ENCODE assay signal across 18 cellular contexts in genomic region chr16:84897911-84898377, GRCh38.
DNase-seq lines count a peak whose midpoint lies in the region; ATAC-seq and TF ChIP-seq lines count a peak whose summit lies in the region.
"Had no signal": no experiment of that assay in that cellular context is flagged by ENCODE, and none has a peak within 500 bp of the region (broad histone marks: within the 10 kb centered on the region; RNA-seq: fewer than 3 reads in every experiment).

No MANE protein-coding gene starts in this region.

- H3K9me3 ChIP-seq in adrenal gland (replicated peaks in 1 of 3): no peaks in the 10 kb centered on the region
- no peaks in the 10 kb centered on the region for H3K9me3 ChIP-seq in upper lobe of left lung
- H3K9me3 ChIP-seq: vagina had no signal

- TF ChIP-seq EP300 in upper lobe of left lung (IDR thresholded peaks at IDR 0.05): peak in 2 of 4 donors; percentile 38 to 47

- peak; percentile 83 for DNase-seq in NB4 (ENCODE audit: low read depth)
- peak in 4 of 7 donors; percentile 27 to 70 (median 46) for DNase-seq in adrenal gland
- DNase-seq in upper lobe of left lung: peak in 1 of 2 donors; percentile 71
- DNase-seq in stimulated activated naive CD4-positive, alpha-beta T cell treated with Interleukin-2 at 50 U/mL for 16 hours (lab: John Stamatoyannopoulos, UW): no peak
- DNase-seq in GM10248 (ENCODE audit: extremely low spot score): no peak
- no peak for DNase-seq in NCI-H2171 treated with DMSO at 0.1 percent for 48 hours (lab: John Stamatoyannopoulos, UW)
- DNase-seq: activated CD8-positive, alpha-beta memory T cell treated with anti-CD3 and anti-CD28 coated beads for 24 hours; CD4-positive, alpha-beta memory T cell; effector memory CD8-positive, alpha-beta T cell; kidney glomerular epithelial cell; natural killer cell; NCI-H146; NCI-H526; SHP77; stimulated activated CD4-positive, alpha-beta T cell treated with anti-CD3 and anti-CD28 coated beads, Interleukin-4, amount 100 ng/mL, for 4 hours had no signal

- POLR2A ChIA-PET in GM10248 (lab: Yijun Ruan, JAX): no interaction called here

- intact Hi-C loops in adrenal gland (cut with DNase I): no loop called here

- H3K27ac ChIP-seq in adrenal gland: peak overlapping the region in 1 of 5 donors; percentile 78
- peak overlapping the region; percentile 5 for H3K27ac ChIP-seq in layer of hippocampus (ENCODE audit: low read depth, low read length)
- peak overlapping the region; percentile 76 to 83 (median 82) for H3K27ac ChIP-seq in upper lobe of left lung
- H3K27ac ChIP-seq: vagina had no signal

- H3K4me3 ChIP-seq in NB4 (ENCODE audit: low read depth, low read length) (no peak overlapping the region), adrenal gland (no peak overlapping the region), upper lobe of left lung (no peak overlapping the region)
- H3K4me3 ChIP-seq: vagina had no signal

- no peaks in the 10 kb centered on the region for H3K36me3 ChIP-seq in adrenal gland (replicated peaks in 1 of 2)
- H3K36me3 ChIP-seq in upper lobe of left lung: peaks cover 0 to 15% (median 0%) of the 10 kb centered on the region in 4 donors

- TF ChIP-seq CTCF in NB4 (IDR thresholded peaks at IDR 0.05; ENCODE audit: low read depth, low read length) (no peak), adrenal gland (IDR thresholded peaks at IDR 0.05) (no peak), upper lobe of left lung (IDR thresholded peaks at IDR 0.05) (no peak), GM10248 (IDR thresholded peaks at IDR 0.05; ENCODE audit: control extremely low read depth, extremely low read depth, low read depth, missing control alignments) (no peak)

- H3K27me3 ChIP-seq in adrenal gland (no peaks in the 10 kb centered on the region), layer of hippocampus (ENCODE audit: control insufficient read depth, insufficient read depth, low read length) (no peaks in the 10 kb centered on the region), upper lobe of left lung (no peaks in the 10 kb centered on the region)
- H3K27me3 ChIP-seq: vagina had no signal

- WGBS in adrenal gland, 4 donors: 54 to 72% (median 64%) methylated on average over 15 of the region's 15 CpGs
- 52 to 61% methylated on average over 15 of the region's 15 CpGs for WGBS in upper lobe of left lung, 2 donors

- no peak for TF ChIP-seq POLR2A in NB4 (IDR thresholded peaks at IDR 0.05; ENCODE audit: extremely low read depth, insufficient read length)
- no peak for TF ChIP-seq POLR2A in adrenal gland (IDR thresholded peaks at IDR 0.05)
- no peak for TF ChIP-seq POLR2A in upper lobe of left lung (IDR thresholded peaks at IDR 0.05)

- H3K4me1 ChIP-seq in adrenal gland (replicated peaks in 1 of 2): no peaks in the 10 kb centered on the region
- H3K4me1 ChIP-seq in upper lobe of left lung: peaks cover 0 to 5% (median 0%) of the 10 kb centered on the region in 4 donors
- H3K4me1 ChIP-seq: vagina had no signal

- peak; percentile 52 to 66 for ATAC-seq in upper lobe of left lung (ENCODE audit: low FRiP score in 2 of 2)
- ATAC-seq: effector memory CD8-positive, alpha-beta T cell; stimulated activated memory B cell treated with anti-CD40 and anti-IgM and Interleukin-4, amounts not matched to agents 10 μg/mL and 1 μg/mL and 100 μg/mL, for 72 hours had no signal

- CTCF ChIA-PET in GM10248 (lab: Yijun Ruan, JAX): no interaction called here

Comparison
In these comparisons a context has a peak if more than half of its experiments do, and no peak if none do; other contexts are left out.
1. DNase-seq: peak in NB4 (single experiment) and adrenal gland (4 of 7); none in stimulated activated naive CD4-positive, alpha-beta T cell treated with Interleukin-2 at 50 U/mL for 16 hours (single experiment), GM10248 (single experiment) and NCI-H2171 treated with DMSO at 0.1 percent for 48 hours (single experiment).